Comparison of ENCODE assay signal across 1 cellular context in genomic region chr10:73553316-73553715, GRCh38.
TF ChIP-seq lines count a peak whose summit lies in the region.

No MANE protein-coding gene starts in this region.

TF ChIP-seq in HepG2, 621 proteins besides CTCF, POLR2A, EP300 and RAD21:
- TF ChIP-seq ZSCAN21 (CRISPR knock-in tag; IDR thresholded peaks at IDR 0.05; ENCODE audit: borderline replicate concordance), result no peak
- TF ChIP-seq ZNF263 (CRISPR knock-in tag; IDR thresholded peaks at IDR 0.05), result peak; percentile 78
